In the genomic region with DNA sequence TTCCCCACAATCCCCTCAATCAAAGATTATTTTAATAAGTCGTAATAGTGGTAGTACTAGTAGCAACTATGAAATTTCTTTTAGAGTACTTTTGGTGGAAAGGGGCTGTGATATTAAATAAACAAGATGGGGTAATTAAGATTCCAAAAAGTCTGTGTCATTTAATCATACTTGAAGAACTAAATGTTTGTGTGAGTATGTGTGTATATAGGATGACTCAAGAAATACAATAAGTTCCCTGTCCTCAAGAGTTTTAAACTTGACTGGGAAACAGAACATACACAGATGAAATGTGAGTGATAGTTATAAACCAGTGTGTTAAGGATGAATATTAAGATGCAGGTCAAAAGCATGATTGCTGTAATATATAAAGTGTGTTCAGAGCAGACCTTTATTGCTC, we compare ENCODE assay signal across 9 cellular contexts. TPM values are rescaled to one million over a fixed set of nuclear protein-coding genes. Genes with fewer than 3 reads are reported as not detected.
DNase-seq lines count a peak whose midpoint lies in the region; ATAC-seq and TF ChIP-seq lines count a peak whose summit lies in the region.
"Had no signal": no experiment of that assay in that cellular context is flagged by ENCODE, and none has a peak within 500 bp of the region (broad histone marks: within the 10 kb centered on the region; RNA-seq: fewer than 3 reads in every experiment).

No MANE protein-coding gene starts in this region.

- no peak overlapping the region for H2BK5ac ChIP-seq in mesenchymal stem cell (ENCODE audit: low read depth, low read length, poor library complexity, severe bottlenecking)

- peaks cover 24% of the 10 kb centered on the region for H3K79me1 ChIP-seq in mesenchymal stem cell (replicated peaks; ENCODE audit: low read length, poor library complexity, severe bottlenecking)

- POLR2A ChIA-PET in MCF 10A (lab: Yijun Ruan, JAX), result interaction anchor here (1.4 to 12.2 kb wide), 4 partner anchors 10 to 138 kb away, joined by 3 to 340 read pairs (median 96); no protein-coding TSS in a partner anchor

- no peak overlapping the region for H3K4me2 ChIP-seq in mesenchymal stem cell (ENCODE audit: low read length, poor library complexity, severe bottlenecking)

- intact Hi-C loops in MCF 10A (cut with micrococcal nuclease), result no loop called here
- intact Hi-C loops in ovary (cut with DNase I), result loop anchor here in 2 of 4 donors (5.0 to 10.0 kb wide), 2 partner anchors 106 to 116 kb away; a partner anchor contains a TSS

- H3K27ac Mint-ChIP-seq in HFFc6 (no peak overlapping the region), MCF 10A (ENCODE audit: low read depth, unreplicated experiment) (peak overlapping the region; percentile 97)

- H3K4ac ChIP-seq in mesenchymal stem cell (ENCODE audit: low read depth in 1 of 2, low read length in 2 of 2), result no peak overlapping the region

- H2AK5ac ChIP-seq in mesenchymal stem cell (ENCODE audit: low read length, severe bottlenecking), result no peak overlapping the region

- H3K9me3 Mint-ChIP-seq in HFFc6 (no peaks in the 10 kb centered on the region), MCF 10A (ENCODE audit: unreplicated experiment) (no peaks in the 10 kb centered on the region)

- H3K9ac ChIP-seq in mesenchymal stem cell (ENCODE audit: low read length), result peak overlapping the region; percentile 55

- H2BK120ac ChIP-seq in mesenchymal stem cell (ENCODE audit: low read depth, low read length), result no peak overlapping the region

- H4K8ac ChIP-seq in mesenchymal stem cell (ENCODE audit: low read length), result no peak overlapping the region

- H3K23ac ChIP-seq in mesenchymal stem cell (ENCODE audit: low read length in 2 of 2), result no peak overlapping the region

- peaks cover 6% of the 10 kb centered on the region; the same call in 1 of the 2 replicates for H3K27me3 Mint-ChIP-seq in HFFc6 (ENCODE audit: insufficient read depth)
- no peaks in the 10 kb centered on the region for H3K27me3 Mint-ChIP-seq in MCF 10A (ENCODE audit: insufficient read depth, unreplicated experiment)

- TF ChIP-seq CTCF in HFFc6 (IDR thresholded peaks at IDR 0.05), result no peak
- no peak for TF ChIP-seq CTCF in MCF 10A (IDR thresholded peaks at IDR 0.05; ENCODE audit: unreplicated experiment)
- no peak for TF ChIP-seq CTCF in ovary (IDR thresholded peaks at IDR 0.05)

- H3K4me1 ChIP-seq in mesenchymal stem cell (ENCODE audit: control insufficient read depth, insufficient read depth, low read depth, low read length) (peaks cover 9% of the 10 kb centered on the region), ovary (ENCODE audit: insufficient read depth) (peaks cover 17% of the 10 kb centered on the region)

- peaks cover 26% of the 10 kb centered on the region for H3K36me3 Mint-ChIP-seq in HFFc6 (ENCODE audit: low read depth)
- H3K36me3 Mint-ChIP-seq in MCF 10A (ENCODE audit: insufficient read depth, unreplicated experiment), result peaks cover 41% of the 10 kb centered on the region

- WGBS in mesenchymal stem cell, result 25% methylated on average over 1 of the region's 1 CpG
- WGBS in ovary, 3 donors, result 81 to 93% (median 92%) methylated on average over 1 of the region's 1 CpG

- BruUV-seq in MCF 10A (replicated peaks; lab: Mats Ljungman, UMichigan), result no TSS peak

- no peak overlapping the region for H2BK12ac ChIP-seq in mesenchymal stem cell (ENCODE audit: low read length in 2 of 2)

- peak overlapping the region in 1 of 2 experiments; percentile 85 for H3K4me3 ChIP-seq in mesenchymal stem cell (ENCODE audit: insufficient read depth in 1 of 2, low read depth in 1 of 2, low read length in 2 of 2)
- H3K4me3 ChIP-seq in ovary, result no peak overlapping the region

- peak; percentile 51 for DNase-seq in A172 (ENCODE audit: low spot score)
- peak; percentile 33 for DNase-seq in HFFc6
- DNase-seq in MCF 10A (ENCODE audit: unreplicated experiment), result peak; percentile 20
- DNase-seq in mesenchymal stem cell, result peak; percentile 44
- no peak for DNase-seq in ovary
- no peak for DNase-seq in NCI-H748 treated with DMSO at 0.1 percent for 48 hours (lab: John Stamatoyannopoulos, UW)
- no peak for DNase-seq in activated CD4-positive, alpha-beta T cell treated with anti-CD3 and anti-CD28 coated beads for 1 hour
- DNase-seq: effector memory CD4-positive, alpha-beta T cell had no signal

- no peaks in the 10 kb centered on the region for H3K27me3 ChIP-seq in mesenchymal stem cell (ENCODE audit: control insufficient read depth in 1 of 2, insufficient read depth in 1 of 2, low read length in 2 of 2)
- no peaks in the 10 kb centered on the region for H3K27me3 ChIP-seq in ovary

- no peak overlapping the region for H3K14ac ChIP-seq in mesenchymal stem cell (ENCODE audit: low read length in 2 of 2)

- H3K18ac ChIP-seq in mesenchymal stem cell (ENCODE audit: low read depth in 1 of 2, low read length in 2 of 2), result no peak overlapping the region

- no peaks in the 10 kb centered on the region for H3K9me3 ChIP-seq in mesenchymal stem cell (ENCODE audit: control insufficient read depth, low read length)
- no peaks in the 10 kb centered on the region for H3K9me3 ChIP-seq in ovary

- CTCF ChIA-PET in MCF 10A (lab: Yijun Ruan, JAX), result interaction anchor here (0.6 to 3.9 kb wide), 2 partner anchors 102 to 110 kb away, joined by 3 to 22 read pairs; no protein-coding TSS in a partner anchor

- H3K4me3 Mint-ChIP-seq in HFFc6, result peak overlapping the region; percentile 42; the same call in 1 of the 2 replicates
- H3K4me3 Mint-ChIP-seq in MCF 10A (ENCODE audit: unreplicated experiment), result peak overlapping the region; percentile 97

- ATAC-seq in HG03469 (IDR thresholded peaks at IDR 0.05; ENCODE audit: unreplicated experiment), result no peak

- no peak overlapping the region for H4K91ac ChIP-seq in mesenchymal stem cell (ENCODE audit: low read length)

- peaks cover 55% of the 10 kb centered on the region for H3K4me1 Mint-ChIP-seq in HFFc6 (ENCODE audit: low read depth)
- H3K4me1 Mint-ChIP-seq in MCF 10A (ENCODE audit: insufficient read depth, unreplicated experiment), result peaks cover 45% of the 10 kb centered on the region

- no peak for TF ChIP-seq EP300 in ovary (IDR thresholded peaks at IDR 0.05)

- H3K27ac ChIP-seq in mesenchymal stem cell (ENCODE audit: low read length, poor library complexity, severe bottlenecking) (no peak overlapping the region), ovary (no peak overlapping the region)

- H3K36me3 ChIP-seq in mesenchymal stem cell (ENCODE audit: control insufficient read depth in 1 of 2, insufficient read depth in 2 of 2, low read depth in 1 of 2, low read length in 2 of 2), result peaks cover 16 to 18% of the 10 kb centered on the region in 2 experiments
- no peaks in the 10 kb centered on the region for H3K36me3 ChIP-seq in ovary

- no peak overlapping the region for H2AFZ ChIP-seq in mesenchymal stem cell (ENCODE audit: low read depth, low read length)

- H2BK15ac ChIP-seq in mesenchymal stem cell (ENCODE audit: low read depth, poor library complexity, severe bottlenecking), result no peak overlapping the region

- no peak for TF ChIP-seq POLR2A in ovary (IDR thresholded peaks at IDR 0.05)

RNA-seq across cellular contexts. Expression of a gene that starts 2.3 kb away (rescaled TPM):
- 98.7 and 127 TPM in 2 replicates for total RNA-seq in A172 (2014; rRNA removed; shearing (Covaris generic))
- 10 to 100 TPM; 12.0 to 20.6 (median 18.4) TPM for total RNA-seq in HFFc6 (2021; fragmentation: NEBNext Ultra II Directional; extraction: Animal tissue kit (Norgen Biotek cat#: 25700))
- 40.3 and 50.9 TPM in 2 replicates for total RNA-seq in MCF 10A (2022)
- polyA plus RNA-seq in mesenchymal stem cell (2013, experiment 1 of 2), result 11.0 TPM
- polyA plus RNA-seq in mesenchymal stem cell (2013, experiment 2 of 2), result 11.1 TPM
- total RNA-seq in ovary, result 100 to 1,000 TPM in 1 of 7 donors, 10 to 100 TPM in 6; 48.0 to 109 (median 74.6) TPM
- 100 to 1,000 TPM in 1 of 2 donors, 10 to 100 TPM in 1; 31.1 to 126 TPM for polyA plus RNA-seq in ovary

Comparison
In these comparisons a context has a peak if more than half of its experiments do, and no peak if none do; other contexts are left out.
1. DNase-seq: peak in A172 (single experiment), HFFc6 (single experiment), MCF 10A (single experiment) and mesenchymal stem cell (single experiment); none in ovary (0 of 5), NCI-H748 treated with DMSO at 0.1 percent for 48 hours (single experiment) and activated CD4-positive, alpha-beta T cell treated with anti-CD3 and anti-CD28 coated beads for 1 hour (single experiment).